ENCODE assay signal across 2 cellular contexts in the genomic region with DNA sequence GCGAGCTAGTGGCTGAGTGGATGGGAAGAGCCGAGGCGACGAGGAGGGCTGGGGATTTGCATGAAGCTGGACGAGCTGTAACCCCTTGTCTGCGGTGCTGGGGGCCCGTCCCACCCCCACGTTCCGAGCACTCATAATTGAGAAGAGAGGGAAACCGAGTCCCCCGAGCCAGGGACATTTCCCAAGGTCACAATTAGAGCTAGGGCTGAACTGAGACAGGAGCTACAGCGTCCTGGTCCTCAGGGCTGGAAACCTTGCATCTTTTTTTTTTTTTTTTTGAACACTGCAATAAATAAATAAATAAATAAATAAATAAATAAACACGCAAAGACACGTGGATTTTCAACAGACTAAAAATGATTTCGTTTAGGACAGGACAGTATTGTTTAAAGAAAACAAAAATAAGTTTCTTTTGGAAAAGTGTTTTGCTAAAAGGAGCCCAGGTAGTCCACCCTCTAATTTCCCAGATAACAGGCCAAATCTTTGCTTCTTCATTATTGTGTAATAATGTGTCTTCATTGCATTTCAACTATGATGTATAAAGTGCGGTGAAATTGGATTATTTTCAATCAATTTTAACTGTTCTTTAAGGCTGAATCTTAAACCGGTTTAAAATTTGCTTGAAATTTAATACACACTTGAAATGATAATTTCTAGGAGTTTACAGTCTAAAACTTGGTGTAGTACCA.
A peak's percentile ranks its signal among the peaks of the same experiment; 100 is the strongest.
TF ChIP-seq lines count a peak whose summit lies in the region.

No MANE protein-coding gene starts in this region.

TF ChIP-seq in A549, 52 proteins besides CTCF, POLR2A, EP300 and RAD21 (continued from another document):
- TF ChIP-seq, protein P1, sequence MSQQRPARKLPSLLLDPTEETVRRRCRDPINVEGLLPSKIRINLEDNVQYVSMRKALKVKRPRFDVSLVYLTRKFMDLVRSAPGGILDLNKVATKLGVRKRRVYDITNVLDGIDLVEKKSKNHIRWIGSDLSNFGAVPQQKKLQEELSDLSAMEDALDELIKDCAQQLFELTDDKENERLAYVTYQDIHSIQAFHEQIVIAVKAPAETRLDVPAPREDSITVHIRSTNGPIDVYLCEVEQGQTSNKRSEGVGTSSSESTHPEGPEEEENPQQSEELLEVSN (IDR thresholded peaks at IDR 0.05; ENCODE audit: borderline replicate concordance, low read depth), result no peak; the same call in 1 of the 2 replicates
- peak; percentile 56 to 67; a peak in 2 of 4 replicates for TF ChIP-seq CEBPB (IDR thresholded peaks at IDR 0.05)

TF ChIP-seq in HEK293, 187 proteins besides CTCF, POLR2A, EP300 and RAD21 (continued from another document):
- TF ChIP-seq, protein P2, sequence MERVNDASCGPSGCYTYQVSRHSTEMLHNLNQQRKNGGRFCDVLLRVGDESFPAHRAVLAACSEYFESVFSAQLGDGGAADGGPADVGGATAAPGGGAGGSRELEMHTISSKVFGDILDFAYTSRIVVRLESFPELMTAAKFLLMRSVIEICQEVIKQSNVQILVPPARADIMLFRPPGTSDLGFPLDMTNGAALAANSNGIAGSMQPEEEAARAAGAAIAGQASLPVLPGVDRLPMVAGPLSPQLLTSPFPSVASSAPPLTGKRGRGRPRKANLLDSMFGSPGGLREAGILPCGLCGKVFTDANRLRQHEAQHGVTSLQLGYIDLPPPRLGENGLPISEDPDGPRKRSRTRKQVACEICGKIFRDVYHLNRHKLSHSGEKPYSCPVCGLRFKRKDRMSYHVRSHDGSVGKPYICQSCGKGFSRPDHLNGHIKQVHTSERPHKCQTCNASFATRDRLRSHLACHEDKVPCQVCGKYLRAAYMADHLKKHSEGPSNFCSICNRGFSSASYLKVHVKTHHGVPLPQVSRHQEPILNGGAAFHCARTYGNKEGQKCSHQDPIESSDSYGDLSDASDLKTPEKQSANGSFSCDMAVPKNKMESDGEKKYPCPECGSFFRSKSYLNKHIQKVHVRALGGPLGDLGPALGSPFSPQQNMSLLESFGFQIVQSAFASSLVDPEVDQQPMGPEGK (tag by site-specific recombination; IDR thresholded peaks at IDR 0.05), result 0 out of 2 replicates have a peak, but pooled peaks have one; percentile 63
- 0 out of 2 replicates have a peak, but pooled peaks have one; percentile 6 for TF ChIP-seq ZBTB1 (tag by site-specific recombination; IDR thresholded peaks at IDR 0.05)
- TF ChIP-seq, protein P3, sequence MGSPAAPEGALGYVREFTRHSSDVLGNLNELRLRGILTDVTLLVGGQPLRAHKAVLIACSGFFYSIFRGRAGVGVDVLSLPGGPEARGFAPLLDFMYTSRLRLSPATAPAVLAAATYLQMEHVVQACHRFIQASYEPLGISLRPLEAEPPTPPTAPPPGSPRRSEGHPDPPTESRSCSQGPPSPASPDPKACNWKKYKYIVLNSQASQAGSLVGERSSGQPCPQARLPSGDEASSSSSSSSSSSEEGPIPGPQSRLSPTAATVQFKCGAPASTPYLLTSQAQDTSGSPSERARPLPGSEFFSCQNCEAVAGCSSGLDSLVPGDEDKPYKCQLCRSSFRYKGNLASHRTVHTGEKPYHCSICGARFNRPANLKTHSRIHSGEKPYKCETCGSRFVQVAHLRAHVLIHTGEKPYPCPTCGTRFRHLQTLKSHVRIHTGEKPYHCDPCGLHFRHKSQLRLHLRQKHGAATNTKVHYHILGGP (tag by site-specific recombination; IDR thresholded peaks at IDR 0.05), result no peak
- TF ChIP-seq, protein P4, sequence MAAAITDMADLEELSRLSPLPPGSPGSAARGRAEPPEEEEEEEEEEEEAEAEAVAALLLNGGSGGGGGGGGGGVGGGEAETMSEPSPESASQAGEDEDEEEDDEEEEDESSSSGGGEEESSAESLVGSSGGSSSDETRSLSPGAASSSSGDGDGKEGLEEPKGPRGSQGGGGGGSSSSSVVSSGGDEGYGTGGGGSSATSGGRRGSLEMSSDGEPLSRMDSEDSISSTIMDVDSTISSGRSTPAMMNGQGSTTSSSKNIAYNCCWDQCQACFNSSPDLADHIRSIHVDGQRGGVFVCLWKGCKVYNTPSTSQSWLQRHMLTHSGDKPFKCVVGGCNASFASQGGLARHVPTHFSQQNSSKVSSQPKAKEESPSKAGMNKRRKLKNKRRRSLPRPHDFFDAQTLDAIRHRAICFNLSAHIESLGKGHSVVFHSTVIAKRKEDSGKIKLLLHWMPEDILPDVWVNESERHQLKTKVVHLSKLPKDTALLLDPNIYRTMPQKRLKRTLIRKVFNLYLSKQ (tag by site-specific recombination; IDR thresholded peaks at IDR 0.05; ENCODE audit: borderline replicate concordance), result no peak
- 0 out of 2 replicates have a peak, but pooled peaks have one; percentile 30 for TF ChIP-seq ZBTB17 (tag by site-specific recombination; IDR thresholded peaks at IDR 0.05)
- no peak for TF ChIP-seq GLI2 (tag by site-specific recombination; IDR thresholded peaks at IDR 0.05; ENCODE audit: borderline replicate concordance, low read depth)
- TF ChIP-seq ZNF133 (tag by site-specific recombination; IDR thresholded peaks at IDR 0.05), result no peak
- peak; percentile 90; the same call in 1 of the 2 replicates for TF ChIP-seq GLIS2 (tag by site-specific recombination; IDR thresholded peaks at IDR 0.05)
- TF ChIP-seq ZBTB20 (tag by site-specific recombination; IDR thresholded peaks at IDR 0.05), result peak; percentile 53; the same call in 1 of the 2 replicates
- peak; percentile 74; the same call in 1 of the 2 replicates for TF ChIP-seq ZNF335 (tag by site-specific recombination; conservative IDR thresholded peaks at IDR 0.05)
- no peak for TF ChIP-seq BCL11B (tag by site-specific recombination; IDR thresholded peaks at IDR 0.05; ENCODE audit: low read depth)
- TF ChIP-seq, protein P5, sequence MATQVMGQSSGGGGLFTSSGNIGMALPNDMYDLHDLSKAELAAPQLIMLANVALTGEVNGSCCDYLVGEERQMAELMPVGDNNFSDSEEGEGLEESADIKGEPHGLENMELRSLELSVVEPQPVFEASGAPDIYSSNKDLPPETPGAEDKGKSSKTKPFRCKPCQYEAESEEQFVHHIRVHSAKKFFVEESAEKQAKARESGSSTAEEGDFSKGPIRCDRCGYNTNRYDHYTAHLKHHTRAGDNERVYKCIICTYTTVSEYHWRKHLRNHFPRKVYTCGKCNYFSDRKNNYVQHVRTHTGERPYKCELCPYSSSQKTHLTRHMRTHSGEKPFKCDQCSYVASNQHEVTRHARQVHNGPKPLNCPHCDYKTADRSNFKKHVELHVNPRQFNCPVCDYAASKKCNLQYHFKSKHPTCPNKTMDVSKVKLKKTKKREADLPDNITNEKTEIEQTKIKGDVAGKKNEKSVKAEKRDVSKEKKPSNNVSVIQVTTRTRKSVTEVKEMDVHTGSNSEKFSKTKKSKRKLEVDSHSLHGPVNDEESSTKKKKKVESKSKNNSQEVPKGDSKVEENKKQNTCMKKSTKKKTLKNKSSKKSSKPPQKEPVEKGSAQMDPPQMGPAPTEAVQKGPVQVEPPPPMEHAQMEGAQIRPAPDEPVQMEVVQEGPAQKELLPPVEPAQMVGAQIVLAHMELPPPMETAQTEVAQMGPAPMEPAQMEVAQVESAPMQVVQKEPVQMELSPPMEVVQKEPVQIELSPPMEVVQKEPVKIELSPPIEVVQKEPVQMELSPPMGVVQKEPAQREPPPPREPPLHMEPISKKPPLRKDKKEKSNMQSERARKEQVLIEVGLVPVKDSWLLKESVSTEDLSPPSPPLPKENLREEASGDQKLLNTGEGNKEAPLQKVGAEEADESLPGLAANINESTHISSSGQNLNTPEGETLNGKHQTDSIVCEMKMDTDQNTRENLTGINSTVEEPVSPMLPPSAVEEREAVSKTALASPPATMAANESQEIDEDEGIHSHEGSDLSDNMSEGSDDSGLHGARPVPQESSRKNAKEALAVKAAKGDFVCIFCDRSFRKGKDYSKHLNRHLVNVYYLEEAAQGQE (tag by site-specific recombination; IDR thresholded peaks at IDR 0.05), result 0 out of 2 replicates have a peak, but pooled peaks have one; percentile 13
- TF ChIP-seq ZNF571 (tag by site-specific recombination; IDR thresholded peaks at IDR 0.05), result no peak
- TF ChIP-seq ZNF501 (tag by site-specific recombination; IDR thresholded peaks at IDR 0.05), result 0 out of 2 replicates have a peak, but pooled peaks have one; percentile 40
- TF ChIP-seq ZNF366 (tag by site-specific recombination; conservative IDR thresholded peaks at IDR 0.05), result peak; percentile 2; the same call in 1 of the 2 replicates
- TF ChIP-seq, protein P6, sequence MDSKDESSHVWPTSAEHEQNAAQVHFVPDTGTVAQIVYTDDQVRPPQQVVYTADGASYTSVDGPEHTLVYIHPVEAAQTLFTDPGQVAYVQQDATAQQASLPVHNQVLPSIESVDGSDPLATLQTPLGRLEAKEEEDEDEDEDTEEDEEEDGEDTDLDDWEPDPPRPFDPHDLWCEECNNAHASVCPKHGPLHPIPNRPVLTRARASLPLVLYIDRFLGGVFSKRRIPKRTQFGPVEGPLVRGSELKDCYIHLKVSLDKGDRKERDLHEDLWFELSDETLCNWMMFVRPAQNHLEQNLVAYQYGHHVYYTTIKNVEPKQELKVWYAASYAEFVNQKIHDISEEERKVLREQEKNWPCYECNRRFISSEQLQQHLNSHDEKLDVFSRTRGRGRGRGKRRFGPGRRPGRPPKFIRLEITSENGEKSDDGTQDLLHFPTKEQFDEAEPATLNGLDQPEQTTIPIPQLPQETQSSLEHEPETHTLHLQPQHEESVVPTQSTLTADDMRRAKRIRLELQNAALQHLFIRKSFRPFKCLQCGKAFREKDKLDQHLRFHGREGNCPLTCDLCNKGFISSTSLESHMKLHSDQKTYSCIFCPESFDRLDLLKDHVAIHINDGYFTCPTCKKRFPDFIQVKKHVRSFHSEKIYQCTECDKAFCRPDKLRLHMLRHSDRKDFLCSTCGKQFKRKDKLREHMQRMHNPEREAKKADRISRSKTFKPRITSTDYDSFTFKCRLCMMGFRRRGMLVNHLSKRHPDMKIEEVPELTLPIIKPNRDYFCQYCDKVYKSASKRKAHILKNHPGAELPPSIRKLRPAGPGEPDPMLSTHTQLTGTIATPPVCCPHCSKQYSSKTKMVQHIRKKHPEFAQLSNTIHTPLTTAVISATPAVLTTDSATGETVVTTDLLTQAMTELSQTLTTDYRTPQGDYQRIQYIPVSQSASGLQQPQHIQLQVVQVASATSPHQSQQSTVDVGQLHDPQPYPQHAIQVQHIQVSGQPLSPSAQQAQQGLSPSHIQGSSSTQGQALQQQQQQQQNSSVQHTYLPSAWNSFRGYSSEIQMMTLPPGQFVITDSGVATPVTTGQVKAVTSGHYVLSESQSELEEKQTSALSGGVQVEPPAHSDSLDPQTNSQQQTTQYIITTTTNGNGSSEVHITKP (tag by site-specific recombination; IDR thresholded peaks at IDR 0.05), result peak; percentile 77; the same call in 1 of the 2 replicates
- TF ChIP-seq ZNF155 (tag by site-specific recombination; IDR thresholded peaks at IDR 0.05), result no peak
- no peak for TF ChIP-seq FEZF1 (tag by site-specific recombination; IDR thresholded peaks at IDR 0.05)
- TF ChIP-seq ZSCAN23 (tag by site-specific recombination; IDR thresholded peaks at IDR 0.05), result 0 out of 2 replicates have a peak, but pooled peaks have one; percentile 9
- 0 out of 2 replicates have a peak, but pooled peaks have one; percentile 26 for TF ChIP-seq ZNF660 (tag by site-specific recombination; IDR thresholded peaks at IDR 0.05)
